1 cellular context compared by ENCODE assay signal in the genomic region with DNA sequence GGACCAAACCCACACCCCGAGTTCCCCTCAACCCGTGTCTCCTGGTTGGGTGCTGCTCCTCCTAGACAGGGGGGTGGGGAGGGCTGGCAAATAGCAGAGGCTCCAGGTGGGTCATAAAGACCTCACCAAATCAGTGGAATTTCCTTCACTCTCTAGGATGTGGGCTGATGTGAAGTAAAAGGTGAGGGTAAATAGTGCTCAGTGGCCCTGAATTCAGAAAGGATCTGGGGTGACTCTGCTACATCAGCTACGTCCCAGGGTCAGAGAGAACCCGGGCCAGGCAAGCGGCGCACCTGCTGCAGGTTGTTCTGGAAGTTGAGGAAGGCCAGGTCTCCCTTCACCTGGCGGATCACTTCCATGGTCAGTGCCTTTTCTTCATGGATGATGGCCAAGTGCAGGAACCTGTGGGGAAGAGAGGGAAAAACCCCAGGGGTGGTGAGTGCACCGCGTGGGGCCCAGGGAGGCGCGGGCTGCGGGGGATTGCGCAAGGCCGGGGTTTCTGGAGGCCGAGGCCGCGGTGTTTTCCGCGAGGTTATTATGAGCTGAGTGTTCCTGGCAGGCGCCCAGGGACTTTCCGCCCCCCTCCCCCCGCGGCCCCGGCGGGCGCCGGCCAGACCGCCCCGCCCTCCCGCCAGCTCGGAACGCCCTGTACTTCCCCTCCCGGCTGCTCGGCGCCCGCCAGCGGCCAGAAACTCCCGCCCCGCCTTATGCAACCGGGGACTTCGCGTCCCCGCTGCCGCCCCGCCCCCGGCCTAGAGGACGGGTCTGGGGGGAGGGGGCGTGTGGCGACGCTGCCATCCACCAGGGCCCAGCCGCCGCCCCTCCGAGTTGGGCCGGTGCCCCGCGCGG.
TF ChIP-seq lines count a peak whose summit lies in the region.

No MANE protein-coding gene starts in this region.

TF ChIP-seq in HepG2, 621 proteins besides CTCF, POLR2A, EP300 and RAD21 (continued from another document and continues in another):
- TF ChIP-seq, protein P1, sequence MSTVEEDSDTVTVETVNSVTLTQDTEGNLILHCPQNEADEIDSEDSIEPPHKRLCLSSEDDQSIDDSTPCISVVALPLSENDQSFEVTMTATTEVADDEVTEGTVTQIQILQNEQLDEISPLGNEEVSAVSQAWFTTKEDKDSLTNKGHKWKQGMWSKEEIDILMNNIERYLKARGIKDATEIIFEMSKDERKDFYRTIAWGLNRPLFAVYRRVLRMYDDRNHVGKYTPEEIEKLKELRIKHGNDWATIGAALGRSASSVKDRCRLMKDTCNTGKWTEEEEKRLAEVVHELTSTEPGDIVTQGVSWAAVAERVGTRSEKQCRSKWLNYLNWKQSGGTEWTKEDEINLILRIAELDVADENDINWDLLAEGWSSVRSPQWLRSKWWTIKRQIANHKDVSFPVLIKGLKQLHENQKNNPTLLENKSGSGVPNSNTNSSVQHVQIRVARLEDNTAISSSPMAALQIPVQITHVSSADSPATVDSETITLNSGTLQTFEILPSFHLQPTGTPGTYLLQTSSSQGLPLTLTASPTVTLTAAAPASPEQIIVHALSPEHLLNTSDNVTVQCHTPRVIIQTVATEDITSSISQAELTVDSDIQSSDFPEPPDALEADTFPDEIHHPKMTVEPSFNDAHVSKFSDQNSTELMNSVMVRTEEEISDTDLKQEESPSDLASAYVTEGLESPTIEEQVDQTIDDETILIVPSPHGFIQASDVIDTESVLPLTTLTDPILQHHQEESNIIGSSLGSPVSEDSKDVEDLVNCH (CRISPR knock-in tag; IDR thresholded peaks at IDR 0.05) = peak; percentile 93; the same call in 1 of the 2 replicates
- TF ChIP-seq SP2 (CRISPR knock-in tag; IDR thresholded peaks at IDR 0.05) (0 out of 2 replicates have a peak, but pooled peaks have one; percentile 35), TBX3 (IDR thresholded peaks at IDR 0.05; ENCODE audit: borderline replicate concordance) (peak; percentile 50; the same call in 1 of the 2 replicates), RELA (CRISPR knock-in tag; IDR thresholded peaks at IDR 0.05) (peak; percentile 100), FOSL2 (CRISPR knock-in tag; IDR thresholded peaks at IDR 0.05) (peak; percentile 88), CREM (IDR thresholded peaks at IDR 0.05) (peak; percentile 74), CREM (CRISPR knock-in tag; IDR thresholded peaks at IDR 0.05) (no peak), ZNF564 (CRISPR knock-in tag; IDR thresholded peaks at IDR 0.05) (no peak), CCAR2 (optimal IDR thresholded peaks at IDR 0.05; ENCODE audit: low read depth, low read length) (peak; percentile 70), SP4 (CRISPR knock-in tag; IDR thresholded peaks at IDR 0.05) (peak; percentile 95), ZNF749 (CRISPR knock-in tag; IDR thresholded peaks at IDR 0.05; ENCODE audit: borderline replicate concordance) (peak; percentile 98), SPEN (CRISPR knock-in tag; IDR thresholded peaks at IDR 0.05; ENCODE audit: low read depth) (peak; percentile 89), ZNF780A (CRISPR knock-in tag; IDR thresholded peaks at IDR 0.05) (no peak), ZNF24 (IDR thresholded peaks at IDR 0.05) (no peak), DR1 (CRISPR knock-in tag; IDR thresholded peaks at IDR 0.05) (no peak), ADNP (CRISPR knock-in tag; IDR thresholded peaks at IDR 0.05) (no peak), HNRNPL (IDR thresholded peaks at IDR 0.05; ENCODE audit: low read depth, low read length) (peak; percentile 81), CC2D1A (CRISPR knock-in tag; IDR thresholded peaks at IDR 0.05) (no peak; the same call in 1 of the 2 replicates), ZNF335 (CRISPR knock-in tag; IDR thresholded peaks at IDR 0.05) (peak; percentile 89), ZNF460 (CRISPR knock-in tag; IDR thresholded peaks at IDR 0.05; ENCODE audit: borderline replicate concordance) (no peak; the same call in 1 of the 2 replicates), ZNF354B (CRISPR knock-in tag; IDR thresholded peaks at IDR 0.05) (peak; percentile 93; the same call in 1 of the 2 replicates), ZNF160 (CRISPR knock-in tag; IDR thresholded peaks at IDR 0.05) (peak; percentile 90; the same call in 1 of the 2 replicates), SNAPC2 (CRISPR knock-in tag; IDR thresholded peaks at IDR 0.05) (peak; percentile 94), ZNF235 (CRISPR knock-in tag; IDR thresholded peaks at IDR 0.05; ENCODE audit: borderline replicate concordance) (peak; percentile 99), ETV6 (CRISPR knock-in tag; conservative IDR thresholded peaks at IDR 0.05) (peak; percentile 96), ZNF572 (CRISPR knock-in tag; IDR thresholded peaks at IDR 0.05) (peak; percentile 98), HOXD1 (CRISPR knock-in tag; IDR thresholded peaks at IDR 0.05) (peak; percentile 96), PHB2 (IDR thresholded peaks at IDR 0.05; ENCODE audit: partially characterized antibody) (no peak), ZFX (CRISPR knock-in tag; IDR thresholded peaks at IDR 0.05; ENCODE audit: low read depth) (peak; percentile 83), ZNF674 (CRISPR knock-in tag; IDR thresholded peaks at IDR 0.05; ENCODE audit: low read depth) (peak; percentile 85; the same call in 1 of the 2 replicates), RORA (CRISPR knock-in tag; IDR thresholded peaks at IDR 0.05) (no peak)
- TF ChIP-seq, protein P2, sequence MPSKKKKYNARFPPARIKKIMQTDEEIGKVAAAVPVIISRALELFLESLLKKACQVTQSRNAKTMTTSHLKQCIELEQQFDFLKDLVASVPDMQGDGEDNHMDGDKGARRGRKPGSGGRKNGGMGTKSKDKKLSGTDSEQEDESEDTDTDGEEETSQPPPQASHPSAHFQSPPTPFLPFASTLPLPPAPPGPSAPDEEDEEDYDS (CRISPR knock-in tag; IDR thresholded peaks at IDR 0.05) = peak; percentile 63
- TF ChIP-seq, protein P3, sequence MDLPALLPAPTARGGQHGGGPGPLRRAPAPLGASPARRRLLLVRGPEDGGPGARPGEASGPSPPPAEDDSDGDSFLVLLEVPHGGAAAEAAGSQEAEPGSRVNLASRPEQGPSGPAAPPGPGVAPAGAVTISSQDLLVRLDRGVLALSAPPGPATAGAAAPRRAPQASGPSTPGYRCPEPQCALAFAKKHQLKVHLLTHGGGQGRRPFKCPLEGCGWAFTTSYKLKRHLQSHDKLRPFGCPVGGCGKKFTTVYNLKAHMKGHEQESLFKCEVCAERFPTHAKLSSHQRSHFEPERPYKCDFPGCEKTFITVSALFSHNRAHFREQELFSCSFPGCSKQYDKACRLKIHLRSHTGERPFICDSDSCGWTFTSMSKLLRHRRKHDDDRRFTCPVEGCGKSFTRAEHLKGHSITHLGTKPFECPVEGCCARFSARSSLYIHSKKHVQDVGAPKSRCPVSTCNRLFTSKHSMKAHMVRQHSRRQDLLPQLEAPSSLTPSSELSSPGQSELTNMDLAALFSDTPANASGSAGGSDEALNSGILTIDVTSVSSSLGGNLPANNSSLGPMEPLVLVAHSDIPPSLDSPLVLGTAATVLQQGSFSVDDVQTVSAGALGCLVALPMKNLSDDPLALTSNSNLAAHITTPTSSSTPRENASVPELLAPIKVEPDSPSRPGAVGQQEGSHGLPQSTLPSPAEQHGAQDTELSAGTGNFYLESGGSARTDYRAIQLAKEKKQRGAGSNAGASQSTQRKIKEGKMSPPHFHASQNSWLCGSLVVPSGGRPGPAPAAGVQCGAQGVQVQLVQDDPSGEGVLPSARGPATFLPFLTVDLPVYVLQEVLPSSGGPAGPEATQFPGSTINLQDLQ (CRISPR knock-in tag; IDR thresholded peaks at IDR 0.05) = no peak
- TF ChIP-seq, protein P4, sequence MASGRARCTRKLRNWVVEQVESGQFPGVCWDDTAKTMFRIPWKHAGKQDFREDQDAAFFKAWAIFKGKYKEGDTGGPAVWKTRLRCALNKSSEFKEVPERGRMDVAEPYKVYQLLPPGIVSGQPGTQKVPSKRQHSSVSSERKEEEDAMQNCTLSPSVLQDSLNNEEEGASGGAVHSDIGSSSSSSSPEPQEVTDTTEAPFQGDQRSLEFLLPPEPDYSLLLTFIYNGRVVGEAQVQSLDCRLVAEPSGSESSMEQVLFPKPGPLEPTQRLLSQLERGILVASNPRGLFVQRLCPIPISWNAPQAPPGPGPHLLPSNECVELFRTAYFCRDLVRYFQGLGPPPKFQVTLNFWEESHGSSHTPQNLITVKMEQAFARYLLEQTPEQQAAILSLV (CRISPR knock-in tag; IDR thresholded peaks at IDR 0.05; ENCODE audit: borderline replicate concordance) = peak; percentile 90
- TF ChIP-seq, protein P5, sequence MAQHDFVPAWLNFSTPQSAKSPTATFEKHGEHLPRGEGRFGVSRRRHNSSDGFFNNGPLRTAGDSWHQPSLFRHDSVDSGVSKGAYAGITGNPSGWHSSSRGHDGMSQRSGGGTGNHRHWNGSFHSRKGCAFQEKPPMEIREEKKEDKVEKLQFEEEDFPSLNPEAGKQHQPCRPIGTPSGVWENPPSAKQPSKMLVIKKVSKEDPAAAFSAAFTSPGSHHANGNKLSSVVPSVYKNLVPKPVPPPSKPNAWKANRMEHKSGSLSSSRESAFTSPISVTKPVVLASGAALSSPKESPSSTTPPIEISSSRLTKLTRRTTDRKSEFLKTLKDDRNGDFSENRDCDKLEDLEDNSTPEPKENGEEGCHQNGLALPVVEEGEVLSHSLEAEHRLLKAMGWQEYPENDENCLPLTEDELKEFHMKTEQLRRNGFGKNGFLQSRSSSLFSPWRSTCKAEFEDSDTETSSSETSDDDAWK (CRISPR knock-in tag; IDR thresholded peaks at IDR 0.05) = no peak
- TF ChIP-seq, protein P6, sequence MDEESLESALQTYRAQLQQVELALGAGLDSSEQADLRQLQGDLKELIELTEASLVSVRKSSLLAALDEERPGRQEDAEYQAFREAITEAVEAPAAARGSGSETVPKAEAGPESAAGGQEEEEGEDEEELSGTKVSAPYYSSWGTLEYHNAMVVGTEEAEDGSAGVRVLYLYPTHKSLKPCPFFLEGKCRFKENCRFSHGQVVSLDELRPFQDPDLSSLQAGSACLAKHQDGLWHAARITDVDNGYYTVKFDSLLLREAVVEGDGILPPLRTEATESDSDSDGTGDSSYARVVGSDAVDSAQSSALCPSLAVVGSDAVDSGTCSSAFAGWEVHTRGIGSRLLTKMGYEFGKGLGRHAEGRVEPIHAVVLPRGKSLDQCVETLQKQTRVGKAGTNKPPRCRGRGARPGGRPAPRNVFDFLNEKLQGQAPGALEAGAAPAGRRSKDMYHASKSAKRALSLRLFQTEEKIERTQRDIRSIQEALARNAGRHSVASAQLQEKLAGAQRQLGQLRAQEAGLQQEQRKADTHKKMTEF (CRISPR knock-in tag; IDR thresholded peaks at IDR 0.05) = peak; percentile 100
- TF ChIP-seq, protein P7, sequence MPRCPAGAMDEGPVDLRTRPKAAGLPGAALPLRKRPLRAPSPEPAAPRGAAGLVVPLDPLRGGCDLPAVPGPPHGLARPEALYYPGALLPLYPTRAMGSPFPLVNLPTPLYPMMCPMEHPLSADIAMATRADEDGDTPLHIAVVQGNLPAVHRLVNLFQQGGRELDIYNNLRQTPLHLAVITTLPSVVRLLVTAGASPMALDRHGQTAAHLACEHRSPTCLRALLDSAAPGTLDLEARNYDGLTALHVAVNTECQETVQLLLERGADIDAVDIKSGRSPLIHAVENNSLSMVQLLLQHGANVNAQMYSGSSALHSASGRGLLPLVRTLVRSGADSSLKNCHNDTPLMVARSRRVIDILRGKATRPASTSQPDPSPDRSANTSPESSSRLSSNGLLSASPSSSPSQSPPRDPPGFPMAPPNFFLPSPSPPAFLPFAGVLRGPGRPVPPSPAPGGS (CRISPR knock-in tag; IDR thresholded peaks at IDR 0.05) = peak; percentile 82; the same call in 1 of the 2 replicates
- TF ChIP-seq, protein P8, sequence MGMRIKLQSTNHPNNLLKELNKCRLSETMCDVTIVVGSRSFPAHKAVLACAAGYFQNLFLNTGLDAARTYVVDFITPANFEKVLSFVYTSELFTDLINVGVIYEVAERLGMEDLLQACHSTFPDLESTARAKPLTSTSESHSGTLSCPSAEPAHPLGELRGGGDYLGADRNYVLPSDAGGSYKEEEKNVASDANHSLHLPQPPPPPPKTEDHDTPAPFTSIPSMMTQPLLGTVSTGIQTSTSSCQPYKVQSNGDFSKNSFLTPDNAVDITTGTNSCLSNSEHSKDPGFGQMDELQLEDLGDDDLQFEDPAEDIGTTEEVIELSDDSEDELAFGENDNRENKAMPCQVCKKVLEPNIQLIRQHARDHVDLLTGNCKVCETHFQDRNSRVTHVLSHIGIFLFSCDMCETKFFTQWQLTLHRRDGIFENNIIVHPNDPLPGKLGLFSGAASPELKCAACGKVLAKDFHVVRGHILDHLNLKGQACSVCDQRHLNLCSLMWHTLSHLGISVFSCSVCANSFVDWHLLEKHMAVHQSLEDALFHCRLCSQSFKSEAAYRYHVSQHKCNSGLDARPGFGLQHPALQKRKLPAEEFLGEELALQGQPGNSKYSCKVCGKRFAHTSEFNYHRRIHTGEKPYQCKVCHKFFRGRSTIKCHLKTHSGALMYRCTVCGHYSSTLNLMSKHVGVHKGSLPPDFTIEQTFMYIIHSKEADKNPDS (CRISPR knock-in tag; IDR thresholded peaks at IDR 0.05) = peak; percentile 95
- TF ChIP-seq, protein P9, sequence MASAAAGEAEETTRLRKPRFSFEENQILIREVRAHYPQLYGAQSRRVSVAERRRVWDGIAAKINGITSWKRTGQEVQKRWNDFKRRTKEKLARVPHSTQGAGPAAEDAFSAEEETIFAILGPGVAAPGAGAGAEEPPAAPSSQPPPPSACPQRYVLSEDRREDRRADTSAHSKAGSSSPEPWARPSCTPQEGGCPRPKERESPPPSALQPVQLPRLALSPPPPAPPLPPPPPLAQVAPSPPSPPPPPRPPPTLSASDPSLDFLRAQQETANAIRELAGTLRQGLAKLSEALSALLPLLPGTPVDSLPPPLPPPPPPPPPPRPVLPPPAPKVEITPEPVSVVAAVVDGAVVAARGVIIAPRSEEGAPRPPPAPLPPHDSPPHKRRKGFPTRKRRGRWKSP (CRISPR knock-in tag; IDR thresholded peaks at IDR 0.05) = no peak
- TF ChIP-seq, protein P10, sequence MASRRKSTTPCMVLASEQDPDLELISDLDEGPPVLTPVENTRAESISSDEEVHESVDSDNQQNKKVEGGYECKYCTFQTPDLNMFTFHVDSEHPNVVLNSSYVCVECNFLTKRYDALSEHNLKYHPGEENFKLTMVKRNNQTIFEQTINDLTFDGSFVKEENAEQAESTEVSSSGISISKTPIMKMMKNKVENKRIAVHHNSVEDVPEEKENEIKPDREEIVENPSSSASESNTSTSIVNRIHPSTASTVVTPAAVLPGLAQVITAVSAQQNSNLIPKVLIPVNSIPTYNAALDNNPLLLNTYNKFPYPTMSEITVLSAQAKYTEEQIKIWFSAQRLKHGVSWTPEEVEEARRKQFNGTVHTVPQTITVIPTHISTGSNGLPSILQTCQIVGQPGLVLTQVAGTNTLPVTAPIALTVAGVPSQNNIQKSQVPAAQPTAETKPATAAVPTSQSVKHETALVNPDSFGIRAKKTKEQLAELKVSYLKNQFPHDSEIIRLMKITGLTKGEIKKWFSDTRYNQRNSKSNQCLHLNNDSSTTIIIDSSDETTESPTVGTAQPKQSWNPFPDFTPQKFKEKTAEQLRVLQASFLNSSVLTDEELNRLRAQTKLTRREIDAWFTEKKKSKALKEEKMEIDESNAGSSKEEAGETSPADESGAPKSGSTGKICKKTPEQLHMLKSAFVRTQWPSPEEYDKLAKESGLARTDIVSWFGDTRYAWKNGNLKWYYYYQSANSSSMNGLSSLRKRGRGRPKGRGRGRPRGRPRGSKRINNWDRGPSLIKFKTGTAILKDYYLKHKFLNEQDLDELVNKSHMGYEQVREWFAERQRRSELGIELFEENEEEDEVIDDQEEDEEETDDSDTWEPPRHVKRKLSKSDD (CRISPR knock-in tag; IDR thresholded peaks at IDR 0.05; ENCODE audit: low read depth) = peak; percentile 81; the same call in 1 of the 2 replicates
- TF ChIP-seq, protein P11, sequence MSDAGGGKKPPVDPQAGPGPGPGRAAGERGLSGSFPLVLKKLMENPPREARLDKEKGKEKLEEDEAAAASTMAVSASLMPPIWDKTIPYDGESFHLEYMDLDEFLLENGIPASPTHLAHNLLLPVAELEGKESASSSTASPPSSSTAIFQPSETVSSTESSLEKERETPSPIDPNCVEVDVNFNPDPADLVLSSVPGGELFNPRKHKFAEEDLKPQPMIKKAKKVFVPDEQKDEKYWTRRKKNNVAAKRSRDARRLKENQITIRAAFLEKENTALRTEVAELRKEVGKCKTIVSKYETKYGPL (CRISPR knock-in tag; IDR thresholded peaks at IDR 0.05) = peak; percentile 98
